In genomic region chr6:127288705-127289104, GRCh38 we compare ENCODE assay signal across 2 cellular contexts.
TF ChIP-seq lines count a peak whose summit lies in the region.

No MANE protein-coding gene starts in this region.

TF ChIP-seq in K562, 482 proteins besides CTCF, POLR2A, EP300 and RAD21:
- TF ChIP-seq ARID3B (CRISPR knock-in tag; IDR thresholded peaks at IDR 0.05; ENCODE audit: borderline replicate concordance) (no peak), ZBED1 (IDR thresholded peaks at IDR 0.05) (no peak), EGR1 (conservative IDR thresholded peaks at IDR 0.05) (no peak), TRIM25 (IDR thresholded peaks at IDR 0.05; ENCODE audit: borderline replicate concordance) (no peak), RBBP5 (IDR thresholded peaks at IDR 0.05; ENCODE audit: borderline replicate concordance, insufficient read depth, low read length, poor library complexity, severe bottlenecking) (no peak), ZNF830 (CRISPR knock-in tag; IDR thresholded peaks at IDR 0.05) (no peak), NCOR1 (IDR thresholded peaks at IDR 0.05) (no peak), ZBTB5 (IDR thresholded peaks at IDR 0.05) (no peak), GABPB2 (CRISPR knock-in tag; conservative IDR thresholded peaks at IDR 0.05) (no peak), ZC3H8 (IDR thresholded peaks at IDR 0.05) (no peak), MCM2 (IDR thresholded peaks at IDR 0.05; ENCODE audit: low read depth) (no peak), SREBF1 (IDR thresholded peaks at IDR 0.05; ENCODE audit: borderline replicate concordance, low read depth, low read length) (no peak)

TF ChIP-seq in GM23338, 12 proteins besides CTCF, POLR2A, EP300 and RAD21:
- TF ChIP-seq JUNB (IDR thresholded peaks at IDR 0.05; ENCODE audit: unreplicated experiment), result no peak
- no peak for TF ChIP-seq POLR2AphosphoS5 (IDR thresholded peaks at IDR 0.05; ENCODE audit: low read depth)
- no peak for TF ChIP-seq REST (IDR thresholded peaks at IDR 0.05; ENCODE audit: unreplicated experiment)
- no peak for TF ChIP-seq ZNF114 (CRISPR knock-in tag; IDR thresholded peaks at IDR 0.05)
- no peak for TF ChIP-seq EZH2phosphoT487 (IDR thresholded peaks at IDR 0.05; ENCODE audit: unreplicated experiment)
